9 cellular contexts compared by ENCODE assay signal in the genomic region with DNA sequence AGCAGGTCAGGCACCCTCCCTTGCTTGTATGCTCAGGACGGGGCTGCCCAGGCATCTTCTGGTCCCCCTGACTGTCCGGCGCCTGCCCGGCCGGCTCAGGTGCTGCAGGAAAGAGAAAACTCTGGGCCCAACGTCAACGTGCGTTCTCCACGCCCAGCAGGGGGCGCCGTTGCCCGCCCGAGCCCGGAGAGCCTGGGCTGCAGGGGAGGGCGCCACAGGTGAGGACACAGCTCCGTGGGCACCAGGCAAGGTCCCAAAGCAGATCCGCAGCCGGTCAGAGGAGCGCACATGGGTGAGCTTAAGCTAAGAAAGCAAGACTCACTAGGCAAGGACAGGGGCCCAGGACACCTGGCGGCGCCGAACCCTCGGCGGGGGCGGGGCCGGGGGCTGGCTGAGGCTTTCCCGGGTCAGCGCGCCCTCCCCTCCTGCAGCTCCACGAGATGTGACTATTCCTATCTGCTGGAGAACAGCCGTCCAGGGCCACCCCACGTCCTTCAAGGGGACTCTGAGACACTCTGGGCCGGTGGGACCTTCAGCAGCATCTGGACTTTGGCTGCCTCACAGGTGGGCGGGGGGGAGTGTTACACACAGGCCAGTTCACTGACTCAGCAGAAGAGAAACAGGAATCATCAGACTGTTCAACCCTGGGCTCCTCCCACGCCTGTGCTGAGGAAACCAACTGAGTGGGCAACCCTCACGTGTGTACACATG. TPM values are rescaled to one million over a fixed set of nuclear protein-coding genes. Genes with fewer than 3 reads are reported as not detected.
A peak's percentile ranks its signal among the peaks of the same experiment; 100 is the strongest.
DNase-seq lines count a peak whose midpoint lies in the region; ATAC-seq, FAIRE-seq and TF ChIP-seq lines count a peak whose summit lies in the region.
"Had no signal": no experiment of that assay in that cellular context is flagged by ENCODE, and none has a peak within 500 bp of the region (broad histone marks: within the 10 kb centered on the region; RNA-seq: fewer than 3 reads in every experiment).

No MANE protein-coding gene starts in this region.

- peak; percentile 69 to 92 for TF ChIP-seq CTCF in mammary epithelial cell (conservative IDR thresholded peaks at IDR 0.05 in 1 of 2, IDR thresholded peaks at IDR 0.05 in 1 of 2; ENCODE audit: extremely low read depth in 1 of 2, insufficient read depth in 1 of 2, low read depth in 1 of 2, low read length in 2 of 2)

- H3K4me3 ChIP-seq in mammary epithelial cell (replicated peaks in 1 of 3; ENCODE audit: insufficient read depth in 1 of 3, low read depth in 2 of 3, low read length in 3 of 3), result peak overlapping the region in 2 of 3 experiments; percentile 37 to 46

- peaks cover 10% of the 10 kb centered on the region for H3K4me1 ChIP-seq in mammary epithelial cell (ENCODE audit: insufficient read depth, low read length)

- intact Hi-C loops in mammary epithelial cell (cut with micrococcal nuclease), result loop anchor here (1.0 to 5.0 kb wide), 3 partner anchors 232 to 417 kb away; no protein-coding TSS in a partner anchor

- H3K9me3 ChIP-seq in mammary epithelial cell (replicated peaks; ENCODE audit: insufficient read depth, low read length), result no peaks in the 10 kb centered on the region

- FAIRE-seq in GM12892 (lab: Jason Lieb, UNC), result no peak
- FAIRE-seq: islet of Langerhans had no signal

- no peak for ATAC-seq in HG03108 (IDR thresholded peaks at IDR 0.05; ENCODE audit: unreplicated experiment)

- no peak for TF ChIP-seq POLR2A in GM12892 (IDR thresholded peaks at IDR 0.05; ENCODE audit: low read depth, low read length)

- no peaks in the 10 kb centered on the region for H3K79me2 ChIP-seq in mammary epithelial cell (ENCODE audit: insufficient read depth, low read length)

- CTCF ChIA-PET in mammary epithelial cell (lab: Charles Lee; ENCODE audit: low non-redundant PET), result interaction anchor here (0.7 to 1.3 kb wide), 5 partner anchors 91 to 365 kb away, joined by 3 to 13 read pairs (median 3); no protein-coding TSS in a partner anchor

- no TSS peak for BruUV-seq in mammary epithelial cell (replicated peaks; lab: Mats Ljungman, UMichigan)

- peak overlapping the region; percentile 50 for H2AFZ ChIP-seq in mammary epithelial cell (ENCODE audit: low read depth, low read length)

- no peaks in the 10 kb centered on the region for H4K20me1 ChIP-seq in mammary epithelial cell (ENCODE audit: insufficient read depth, low read length)

- no peaks in the 10 kb centered on the region for H3K36me3 ChIP-seq in mammary epithelial cell (ENCODE audit: insufficient read depth, low read length)

- H3K9ac ChIP-seq in mammary epithelial cell (ENCODE audit: insufficient read depth, low read length), result no peak overlapping the region

- in situ Hi-C loops in mammary epithelial cell (cut with MboI; ENCODE audit: low sequenced_read_pairs in 2 of 2), result no loop called here

- no peak overlapping the region for H3K27ac ChIP-seq in mammary epithelial cell (ENCODE audit: insufficient read depth, low read depth, low read length)

- dilution Hi-C loops in mammary epithelial cell (cut with HindIII; ENCODE audit: low sequenced_read_pairs), result loop anchor here (5.0 kb wide), 1 partner anchor 227 kb away; no protein-coding TSS in a partner anchor

- H3K27me3 ChIP-seq in mammary epithelial cell (ENCODE audit: insufficient read depth, low read length), result peaks cover 2% of the 10 kb centered on the region

- DNase-seq in GM12892 (ENCODE audit: insufficient read length) (peak; percentile 86), NCI-H2107 (lab: John Stamatoyannopoulos, UW) (peak; percentile 67), mammary epithelial cell (peak; percentile 56), kidney glomerular epithelial cell (lab: John Stamatoyannopoulos, UW) (peak; percentile 24), OCI-M2 (lab: John Stamatoyannopoulos, UW; ENCODE audit: unreplicated experiment) (no peak)
- DNase-seq in activated CD4-positive, CD25-positive, alpha-beta regulatory T cell treated with anti-CD3 and anti-CD28 coated beads, Interleukin-2, amount 50 U/mL, for 16 hours (ENCODE audit: low read depth, low spot score), result peak; percentile 59
- peak; percentile 50 to 70 (median 61) for DNase-seq in stimulated activated CD4-positive, alpha-beta T cell treated with anti-CD3 and anti-CD28 coated beads, TNF-alpha, amount 100 ng/mL, for 24 hours (ENCODE audit: low read depth in 3 of 3)

- 6% methylated on average over 10 of the region's 36 CpGs for WGBS in mammary epithelial cell (ENCODE audit: low coverage, missing lambda C conversion rate)

- peak overlapping the region; percentile 85 for H3K4me2 ChIP-seq in mammary epithelial cell (ENCODE audit: insufficient read depth, low read depth, low read length)

RNA-seq across cellular contexts. Expression of a gene that starts 29.3 kb away (rescaled TPM):
- not detected for polyA plus RNA-seq in GM12892 (2012; ENCODE audit: missing spikeins)
- not detected for total RNA-seq in mammary epithelial cell
- polyA plus RNA-seq in mammary epithelial cell, result not detected
- polyA minus RNA-seq in mammary epithelial cell, result not detected

RNA-seq across cellular contexts. Expression of a gene that starts 40.6 kb away (rescaled TPM):
- polyA plus RNA-seq in GM12892 (2012; ENCODE audit: missing spikeins), result not detected
- total RNA-seq in mammary epithelial cell, result not detected
- polyA plus RNA-seq in mammary epithelial cell, result not detected
- not detected for polyA minus RNA-seq in mammary epithelial cell

RNA-seq across cellular contexts. Expression of a gene that starts 47.9 kb away (rescaled TPM):
- not detected for polyA plus RNA-seq in GM12892 (2012; ENCODE audit: missing spikeins)
- not detected for total RNA-seq in mammary epithelial cell
- polyA plus RNA-seq in mammary epithelial cell, result not detected
- polyA minus RNA-seq in mammary epithelial cell, result not detected

RNA-seq across cellular contexts. Expression of a gene that starts 55.4 kb away (rescaled TPM):
- 0.13 TPM for polyA plus RNA-seq in GM12892 (2012; ENCODE audit: missing spikeins)
- total RNA-seq in mammary epithelial cell, result 1 to 10 TPM; 2.3 to 3.5 TPM
- polyA plus RNA-seq in mammary epithelial cell, result 2.7 TPM
- 6.5 TPM for polyA minus RNA-seq in mammary epithelial cell
